In genomic region chr2:207399301-207399700, GRCh38 we compare ENCODE assay signal across 23 cellular contexts.
DNase-seq lines count a peak whose midpoint lies in the region; ATAC-seq and TF ChIP-seq lines count a peak whose summit lies in the region.
"Had no signal": no experiment of that assay in that cellular context is flagged by ENCODE, and none has a peak within 500 bp of the region (broad histone marks: within the 10 kb centered on the region; RNA-seq: fewer than 3 reads in every experiment).

No MANE protein-coding gene starts in this region.

- H3K27me3 ChIP-seq in GM23338 (ENCODE audit: insufficient read depth) (no peaks in the 10 kb centered on the region), adrenal gland (no peaks in the 10 kb centered on the region)
- H3K27me3 ChIP-seq: BLaER1, SJSA1 had no signal

- H3K9me2 ChIP-seq in GM23338 (ENCODE audit: insufficient read depth), result peaks cover 16% of the 10 kb centered on the region; the same call in 1 of the 2 replicates

- H3K36me3 Mint-ChIP-seq in GM23338 (ENCODE audit: low read depth), result no peaks in the 10 kb centered on the region
- H3K36me3 Mint-ChIP-seq in glutamatergic neuron (ENCODE audit: unreplicated experiment), result peaks cover 6% of the 10 kb centered on the region
- no peaks in the 10 kb centered on the region for H3K36me3 Mint-ChIP-seq in progenitor cell of endocrine pancreas (ENCODE audit: insufficient read depth)
- H3K36me3 Mint-ChIP-seq: CD4-positive, CD25-positive, alpha-beta regulatory T cell; IgD-negative memory B cell had no signal

- H3K36me3 ChIP-seq in GM23338 (ENCODE audit: insufficient read depth) (no peaks in the 10 kb centered on the region), adrenal gland (replicated peaks in 1 of 2) (no peaks in the 10 kb centered on the region)
- H3K36me3 ChIP-seq: BLaER1, SJSA1 had no signal

- H3K4me1 Mint-ChIP-seq in GM23338 (peaks cover 10% of the 10 kb centered on the region), glutamatergic neuron (ENCODE audit: low read depth, unreplicated experiment) (peaks cover 17% of the 10 kb centered on the region), progenitor cell of endocrine pancreas (ENCODE audit: low read depth) (peaks cover 4% of the 10 kb centered on the region)
- H3K4me1 Mint-ChIP-seq in stimulated activated naive CD8-positive, alpha-beta T cell treated with anti-CD3 and anti-CD28 coated beads, Interleukin-15, amount 100 ng/mL, for 72 hours, result no peaks in the 10 kb centered on the region
- H3K4me1 Mint-ChIP-seq: CD4-positive, CD25-positive, alpha-beta regulatory T cell; IgD-negative memory B cell had no signal

- no peak overlapping the region for H3K4me3 ChIP-seq in GM23338
- no peak overlapping the region for H3K4me3 ChIP-seq in adrenal gland
- H3K4me3 ChIP-seq: BLaER1, PC-9, SJSA1 had no signal

- TF ChIP-seq CTCF in GM23338 (conservative IDR thresholded peaks at IDR 0.05; ENCODE audit: low read depth in 2 of 2), result no peak
- no peak for TF ChIP-seq CTCF in glutamatergic neuron (IDR thresholded peaks at IDR 0.05; ENCODE audit: partially characterized antibody, unreplicated experiment)
- no peak for TF ChIP-seq CTCF in progenitor cell of endocrine pancreas (IDR thresholded peaks at IDR 0.05; ENCODE audit: unreplicated experiment)
- no peak for TF ChIP-seq CTCF in adrenal gland (IDR thresholded peaks at IDR 0.05)

- H3K27me3 Mint-ChIP-seq in GM23338 (ENCODE audit: insufficient read depth, low read depth, poor library complexity), result peaks cover 4% of the 10 kb centered on the region
- H3K27me3 Mint-ChIP-seq in glutamatergic neuron (ENCODE audit: unreplicated experiment), result peaks cover 2% of the 10 kb centered on the region
- H3K27me3 Mint-ChIP-seq in progenitor cell of endocrine pancreas, result no peaks in the 10 kb centered on the region
- no peaks in the 10 kb centered on the region for H3K27me3 Mint-ChIP-seq in stimulated activated naive CD8-positive, alpha-beta T cell treated with anti-CD3 and anti-CD28 coated beads, Interleukin-15, amount 100 ng/mL, for 72 hours
- H3K27me3 Mint-ChIP-seq: CD4-positive, CD25-positive, alpha-beta regulatory T cell had no signal

- no peaks in the 10 kb centered on the region for H3K79me2 ChIP-seq in GM23338 (replicated peaks; ENCODE audit: insufficient read depth)

- H3K27ac ChIP-seq in GM23338 (ENCODE audit: low read depth) (no peak overlapping the region), adrenal gland (no peak overlapping the region)
- H3K27ac ChIP-seq: BLaER1, PC-9, SJSA1 had no signal

- 68 to 81% (median 75%) methylated on average over 2 of the region's 2 CpGs for WGBS in adrenal gland, 4 donors

- no peaks in the 10 kb centered on the region for H3K9me3 ChIP-seq in adrenal gland (replicated peaks in 1 of 3)
- H3K9me3 ChIP-seq: BLaER1 had no signal

- 0 out of 2 replicates have a peak overlapping the region, but pooled peaks have one; percentile 6 for H2AFZ ChIP-seq in GM23338
- H2AFZ ChIP-seq: PC-9 had no signal

- in situ Hi-C loops in SK-MEL-5 (cut with HindIII; ENCODE audit: low pct_unique_long_range_greater_than_20kb, low sequenced_read_pairs), result no loop called here

- ATAC-seq in GM23338, result no peak
- no peak for ATAC-seq in GM21381 (IDR thresholded peaks at IDR 0.05; ENCODE audit: unreplicated experiment)
- no peak for ATAC-seq in stimulated activated naive CD8-positive, alpha-beta T cell treated with anti-CD3 and anti-CD28 coated beads, Interleukin-15, amount 100 ng/mL, for 72 hours
- ATAC-seq: HCT116, Right ventricle myocardium inferior had no signal

- no peak overlapping the region for H3K27ac Mint-ChIP-seq in GM23338
- H3K27ac Mint-ChIP-seq in glutamatergic neuron (ENCODE audit: unreplicated experiment), result peak overlapping the region; percentile 57
- peak overlapping the region; percentile 6 for H3K27ac Mint-ChIP-seq in progenitor cell of endocrine pancreas
- no peak overlapping the region for H3K27ac Mint-ChIP-seq in stimulated activated naive CD8-positive, alpha-beta T cell treated with anti-CD3 and anti-CD28 coated beads, Interleukin-15, amount 100 ng/mL, for 72 hours
- H3K27ac Mint-ChIP-seq: CD4-positive, CD25-positive, alpha-beta regulatory T cell; IgD-negative memory B cell had no signal

- H3F3A ChIP-seq in GM23338 (replicated peaks; ENCODE audit: low read depth), result no peaks in the 10 kb centered on the region

- no peak for TF ChIP-seq POLR2A in adrenal gland (IDR thresholded peaks at IDR 0.05)

- H3K4me3 Mint-ChIP-seq in GM23338 (no peak overlapping the region), glutamatergic neuron (ENCODE audit: unreplicated experiment) (no peak overlapping the region), progenitor cell of endocrine pancreas (ENCODE audit: low read depth) (no peak overlapping the region)
- H3K4me3 Mint-ChIP-seq in stimulated activated naive CD8-positive, alpha-beta T cell treated with anti-CD3 and anti-CD28 coated beads, Interleukin-15, amount 100 ng/mL, for 72 hours, result no peak overlapping the region
- H3K4me3 Mint-ChIP-seq: CD4-positive, CD25-positive, alpha-beta regulatory T cell; IgD-negative memory B cell had no signal

- H3K4me1 ChIP-seq in GM23338 (ENCODE audit: insufficient read depth), result peaks cover 30% of the 10 kb centered on the region; the same call in 1 of the 2 replicates
- no peaks in the 10 kb centered on the region for H3K4me1 ChIP-seq in adrenal gland (replicated peaks in 1 of 2)
- H3K4me1 ChIP-seq: BLaER1 had no signal

- H3K9me3 Mint-ChIP-seq in GM23338 (no peaks in the 10 kb centered on the region), glutamatergic neuron (ENCODE audit: unreplicated experiment) (peaks cover 3% of the 10 kb centered on the region), progenitor cell of endocrine pancreas (ENCODE audit: low read depth) (peaks cover 4% of the 10 kb centered on the region)
- peaks cover 0 to 8% of the 10 kb centered on the region in 2 donors for H3K9me3 Mint-ChIP-seq in stimulated activated naive CD8-positive, alpha-beta T cell treated with anti-CD3 and anti-CD28 coated beads, Interleukin-15, amount 100 ng/mL, for 72 hours

- intact Hi-C loops in adrenal gland (cut with DNase I), result no loop called here

- no peaks in the 10 kb centered on the region for H4K20me1 ChIP-seq in GM23338 (replicated peaks; ENCODE audit: insufficient read depth)
- H4K20me1 ChIP-seq: BLaER1 had no signal

- DNase-seq in GM23338 (ENCODE audit: low spot score), result no peak
- peak; percentile 64 for DNase-seq in SK-MEL-5 (ENCODE audit: low read depth, low spot score)
- no peak for DNase-seq in glutamatergic neuron
- DNase-seq in progenitor cell of endocrine pancreas (ENCODE audit: low spot score, unreplicated experiment), result no peak
- no peak for DNase-seq in NCI-H2171 treated with DMSO at 0.1 percent for 48 hours (lab: John Stamatoyannopoulos, UW)
- no peak for DNase-seq in adrenal gland
- DNase-seq in stimulated activated naive CD8-positive, alpha-beta T cell treated with anti-CD3 and anti-CD28 coated beads, Interleukin-15, amount 100 ng/mL, for 72 hours, result no peak
- DNase-seq: CD4-positive, CD25-positive, alpha-beta regulatory T cell; COR-L47; DMS53; NCI-H1048; NCI-H1417; NCI-H1694 treated with DMSO at 0.1 percent for 48 hours; NCI-H2081; NCI-H2171; NCI-H774; PC-9 had no signal

- H3K4me2 ChIP-seq in GM23338, result no peak overlapping the region
- H3K4me2 ChIP-seq: BLaER1, PC-9 had no signal

TF ChIP-seq in GM23338, 12 proteins besides CTCF, POLR2A, EP300 and RAD21:
- TF ChIP-seq STAT1 (IDR thresholded peaks at IDR 0.05; ENCODE audit: unreplicated experiment) (no peak), REST (IDR thresholded peaks at IDR 0.05; ENCODE audit: unreplicated experiment) (no peak), EZH2 (IDR thresholded peaks at IDR 0.05; ENCODE audit: low read depth, unreplicated experiment) (no peak), CREB1 (CRISPR knock-in tag; IDR thresholded peaks at IDR 0.05; ENCODE audit: low read depth) (no peak), ZNF114 (CRISPR knock-in tag; IDR thresholded peaks at IDR 0.05) (no peak), NANOG (IDR thresholded peaks at IDR 0.05; ENCODE audit: borderline replicate concordance) (no peak), JUNB (IDR thresholded peaks at IDR 0.05; ENCODE audit: unreplicated experiment) (no peak), EZH2phosphoT487 (IDR thresholded peaks at IDR 0.05; ENCODE audit: unreplicated experiment) (no peak), ETS1 (IDR thresholded peaks at IDR 0.05) (no peak), ZNF331 (CRISPR knock-in tag; IDR thresholded peaks at IDR 0.05; ENCODE audit: low read depth) (no peak), POLR2AphosphoS5 (IDR thresholded peaks at IDR 0.05; ENCODE audit: low read depth) (no peak)
TF ChIP-seq in GM23338: peak in this region for 0.

Comparison
In these comparisons a context has a peak if more than half of its experiments do, and no peak if none do; other contexts are left out.
1. H3K27ac Mint-ChIP-seq: peak in glutamatergic neuron (single experiment) and progenitor cell of endocrine pancreas (single experiment); none in GM23338 (single experiment) and stimulated activated naive CD8-positive, alpha-beta T cell treated with anti-CD3 and anti-CD28 coated beads, Interleukin-15, amount 100 ng/mL, for 72 hours (0 of 2).